9 cellular contexts compared by ENCODE assay signal in the genomic region with DNA sequence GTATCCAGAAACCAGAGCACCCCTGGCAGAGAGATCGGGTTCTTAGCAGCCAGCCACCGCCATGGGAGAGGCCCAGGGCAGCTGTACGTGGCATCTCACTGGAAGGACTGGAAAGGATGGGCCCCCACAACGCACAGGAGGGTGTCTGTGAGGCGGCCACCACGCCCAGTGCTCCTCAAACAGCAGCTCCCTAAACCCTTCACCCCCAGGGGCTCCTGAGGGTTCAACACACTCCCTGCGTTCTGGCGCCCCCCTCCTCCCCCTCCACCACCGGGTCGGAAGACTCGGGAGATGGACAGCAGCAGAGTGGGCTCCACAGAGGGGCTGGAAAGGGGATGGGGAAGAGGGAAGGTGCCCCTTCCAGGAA. TPM values are rescaled to one million over a fixed set of nuclear protein-coding genes. Genes with fewer than 3 reads are reported as not detected.
DNase-seq lines count a peak whose midpoint lies in the region; ATAC-seq and TF ChIP-seq lines count a peak whose summit lies in the region.
"Had no signal": no experiment of that assay in that cellular context is flagged by ENCODE, and none has a peak within 500 bp of the region (broad histone marks: within the 10 kb centered on the region; RNA-seq: fewer than 3 reads in every experiment).

No MANE protein-coding gene starts in this region.

- H3K27ac ChIP-seq in cardiac muscle cell = no peak overlapping the region
- no peak overlapping the region for H3K27ac ChIP-seq in iPS-20b (ENCODE audit: low read length)

- no peak overlapping the region for H3K27ac Mint-ChIP-seq in activated CD8-positive, alpha-beta T cell treated with anti-CD3 and anti-CD28 coated beads, Interleukin-2, amount 10 ng/mL, durations not matched to agents 7 days and 5 days
- no peak overlapping the region for H3K27ac Mint-ChIP-seq in type B pancreatic cell

- no peaks in the 10 kb centered on the region for H3K4me1 ChIP-seq in cardiac muscle cell (ENCODE audit: low read depth)
- H3K4me1 ChIP-seq in iPS-20b (ENCODE audit: insufficient read depth, low read length) = peaks cover 3% of the 10 kb centered on the region; the same call in 1 of the 2 replicates

- intact Hi-C loops in cardiac septum (cut with DNase I) = no loop called here

- H3K9ac ChIP-seq in iPS-20b (ENCODE audit: low read depth, low read length) = no peak overlapping the region

- peak overlapping the region; percentile 49 for H3K4me3 Mint-ChIP-seq in activated CD8-positive, alpha-beta T cell treated with anti-CD3 and anti-CD28 coated beads, Interleukin-2, amount 10 ng/mL, durations not matched to agents 7 days and 5 days
- H3K4me3 Mint-ChIP-seq in type B pancreatic cell = peak overlapping the region; percentile 73

- H3K9me3 Mint-ChIP-seq in activated CD8-positive, alpha-beta T cell treated with anti-CD3 and anti-CD28 coated beads, Interleukin-2, amount 10 ng/mL, durations not matched to agents 7 days and 5 days (ENCODE audit: insufficient read depth) = no peaks in the 10 kb centered on the region
- H3K9me3 Mint-ChIP-seq in type B pancreatic cell = no peaks in the 10 kb centered on the region

- no peaks in the 10 kb centered on the region for H3K9me3 ChIP-seq in cardiac muscle cell (ENCODE audit: low read depth)
- H3K9me3 ChIP-seq in iPS-20b (ENCODE audit: insufficient read depth, low read depth, low read length) = no peaks in the 10 kb centered on the region

- peak overlapping the region; percentile 50 for H3K4me3 ChIP-seq in cardiac muscle cell
- H3K4me3 ChIP-seq in iPS-20b (ENCODE audit: low read length) = peak overlapping the region; percentile 60

- H3K36me3 Mint-ChIP-seq in activated CD8-positive, alpha-beta T cell treated with anti-CD3 and anti-CD28 coated beads, Interleukin-2, amount 10 ng/mL, durations not matched to agents 7 days and 5 days (ENCODE audit: low read depth) = no peaks in the 10 kb centered on the region
- H3K36me3 Mint-ChIP-seq in type B pancreatic cell = no peaks in the 10 kb centered on the region

- ATAC-seq in activated CD8-positive, alpha-beta T cell treated with anti-CD3 and anti-CD28 coated beads, Interleukin-2, amount 10 ng/mL, durations not matched to agents 7 days and 5 days = no peak
- no peak for ATAC-seq in HG03342 (IDR thresholded peaks at IDR 0.05; ENCODE audit: unreplicated experiment)

- CTCF ChIA-PET in activated CD8-positive, alpha-beta T cell treated with anti-CD3 and anti-CD28 coated beads, Interleukin-2, amount 10 ng/mL, durations not matched to agents 7 days and 5 days (lab: Charles Lee) = no interaction called here

- peaks cover 6% of the 10 kb centered on the region for H3K27me3 ChIP-seq in cardiac muscle cell
- H3K27me3 ChIP-seq in iPS-20b (ENCODE audit: insufficient read depth, low read length) = peaks cover 34% of the 10 kb centered on the region

- DNase-seq in cardiac muscle cell (ENCODE audit: low read depth in 1 of 2, low spot score in 1 of 2) = no peak
- DNase-seq in cardiac septum (ENCODE audit: low spot score) = no peak
- no peak for DNase-seq in activated CD8-positive, alpha-beta T cell treated with anti-CD3 and anti-CD28 coated beads, Interleukin-2, amount 10 ng/mL, durations not matched to agents 7 days and 5 days
- no peak for DNase-seq in type B pancreatic cell (ENCODE audit: extremely low spot score, unreplicated experiment)
- DNase-seq in NCI-H1436 treated with DMSO at 0.1 percent for 48 hours (lab: John Stamatoyannopoulos, UW) = no peak
- no peak for DNase-seq in H4 (ENCODE audit: low spot score)
- DNase-seq: SHP77 treated with DMSO at 0.1 percent for 48 hours had no signal

- TF ChIP-seq CTCF in cardiac muscle cell (IDR thresholded peaks at IDR 0.05; ENCODE audit: low read depth, low read length) (no peak), type B pancreatic cell (conservative IDR thresholded peaks at IDR 0.05) (no peak)

- H3K4me1 Mint-ChIP-seq in activated CD8-positive, alpha-beta T cell treated with anti-CD3 and anti-CD28 coated beads, Interleukin-2, amount 10 ng/mL, durations not matched to agents 7 days and 5 days (ENCODE audit: low read depth) = peaks cover 8% of the 10 kb centered on the region
- H3K4me1 Mint-ChIP-seq in type B pancreatic cell (ENCODE audit: unreplicated experiment) = peaks cover 5% of the 10 kb centered on the region

- peaks cover 9% of the 10 kb centered on the region for H3K27me3 Mint-ChIP-seq in activated CD8-positive, alpha-beta T cell treated with anti-CD3 and anti-CD28 coated beads, Interleukin-2, amount 10 ng/mL, durations not matched to agents 7 days and 5 days (ENCODE audit: low read depth)
- H3K27me3 Mint-ChIP-seq in type B pancreatic cell = peaks cover 13% of the 10 kb centered on the region

- POLR2A ChIA-PET in activated CD8-positive, alpha-beta T cell treated with anti-CD3 and anti-CD28 coated beads, Interleukin-2, amount 10 ng/mL, durations not matched to agents 7 days and 5 days (lab: Charles Lee) = interaction anchor here (3.1 kb wide), 1 partner anchor 9 kb away, joined by 17 read pairs; the partner anchor contains the start of gene HDAC10

- H3K36me3 ChIP-seq in cardiac muscle cell = no peaks in the 10 kb centered on the region
- no peaks in the 10 kb centered on the region for H3K36me3 ChIP-seq in iPS-20b (ENCODE audit: insufficient read depth, low read depth, low read length)

RNA-seq across cellular contexts. Expression of gene MAPK12, which starts 1.1 kb away (rescaled TPM):
- total RNA-seq in cardiac muscle cell (45.5 and 52.1 TPM in 2 replicates), cardiac septum (32.5 TPM), type B pancreatic cell (ENCODE audit: low replicate concordance) (11.4 and 31.3 TPM in 2 replicates)
- 61.5 and 67.1 TPM in 2 replicates for polyA plus RNA-seq in cardiac muscle cell
- 1 to 10 TPM; 4.8 to 5.3 TPM for total RNA-seq in activated CD8-positive, alpha-beta T cell treated with anti-CD3 and anti-CD28 coated beads, Interleukin-2, amount 10 ng/mL, durations not matched to agents 7 days and 5 days
- total RNA-seq in H4 (2014; rRNA removed; shearing (Covaris generic)) = 33.3 and 37.8 TPM in 2 replicates

RNA-seq across cellular contexts. Expression of gene HDAC10, which starts 9.4 kb away (rescaled TPM):
- total RNA-seq in cardiac muscle cell = 28.4 and 57.3 TPM in 2 replicates
- polyA plus RNA-seq in cardiac muscle cell = 19.8 and 20.8 TPM in 2 replicates
- 13.1 TPM for total RNA-seq in cardiac septum
- total RNA-seq in activated CD8-positive, alpha-beta T cell treated with anti-CD3 and anti-CD28 coated beads, Interleukin-2, amount 10 ng/mL, durations not matched to agents 7 days and 5 days = 10 to 100 TPM; 71.4 to 75.9 TPM
- 29.5 and 37.1 TPM in 2 replicates for total RNA-seq in type B pancreatic cell (ENCODE audit: low replicate concordance)
- total RNA-seq in H4 (2014; rRNA removed; shearing (Covaris generic)) = 5.1 and 5.9 TPM in 2 replicates

RNA-seq across cellular contexts. Expression of gene MAPK11, which starts 9.8 kb away (rescaled TPM):
- 0.49 and 0.63 TPM in 2 replicates for total RNA-seq in cardiac muscle cell
- polyA plus RNA-seq in cardiac muscle cell = 0.12 TPM in 1 of 2 replicates, not detected in the other
- 11.7 TPM for total RNA-seq in cardiac septum
- total RNA-seq in activated CD8-positive, alpha-beta T cell treated with anti-CD3 and anti-CD28 coated beads, Interleukin-2, amount 10 ng/mL, durations not matched to agents 7 days and 5 days = 10 to 100 TPM; 10.4 to 11.8 TPM
- total RNA-seq in type B pancreatic cell (ENCODE audit: low replicate concordance) = 4.0 and 7.4 TPM in 2 replicates
- total RNA-seq in H4 (2014; rRNA removed; shearing (Covaris generic)) = 4.0 and 5.5 TPM in 2 replicates

RNA-seq across cellular contexts. Expression of gene TUBGCP6, which starts 15.6 kb away (rescaled TPM):
- total RNA-seq in cardiac muscle cell (32.9 and 46.1 TPM in 2 replicates), cardiac septum (22.8 TPM), type B pancreatic cell (ENCODE audit: low replicate concordance) (43.0 and 51.4 TPM in 2 replicates)
- polyA plus RNA-seq in cardiac muscle cell = 32.6 and 48.3 TPM in 2 replicates
- total RNA-seq in activated CD8-positive, alpha-beta T cell treated with anti-CD3 and anti-CD28 coated beads, Interleukin-2, amount 10 ng/mL, durations not matched to agents 7 days and 5 days = 10 to 100 TPM; 53.2 to 58.1 TPM
- total RNA-seq in H4 (2014; rRNA removed; shearing (Covaris generic)) = 4.9 and 5.0 TPM in 2 replicates

RNA-seq across cellular contexts. Expression of gene PLXNB2, which starts 47.0 kb away (rescaled TPM):
- total RNA-seq in cardiac muscle cell (142 and 195 TPM in 2 replicates), cardiac septum (85.7 TPM), type B pancreatic cell (ENCODE audit: low replicate concordance) (352 and 500 TPM in 2 replicates)
- 77.0 and 83.2 TPM in 2 replicates for polyA plus RNA-seq in cardiac muscle cell
- 10 to 100 TPM; 48.4 to 49.9 TPM for total RNA-seq in activated CD8-positive, alpha-beta T cell treated with anti-CD3 and anti-CD28 coated beads, Interleukin-2, amount 10 ng/mL, durations not matched to agents 7 days and 5 days
- 42.4 and 53.2 TPM in 2 replicates for total RNA-seq in H4 (2014; rRNA removed; shearing (Covaris generic))
